Comparison of ENCODE assay signal across 8 cellular contexts in genomic region chr2:71882949-71883472, GRCh38.
DNase-seq lines count a peak whose midpoint lies in the region; ATAC-seq and TF ChIP-seq lines count a peak whose summit lies in the region.

No MANE protein-coding gene starts in this region.

- TF ChIP-seq EP300 in stomach (IDR thresholded peaks at IDR 0.05): no peak

- H3K27me3 Mint-ChIP-seq in CD4-positive, alpha-beta memory T cell: peaks cover 2 to 4% of the 10 kb centered on the region in 2 donors

- no peak overlapping the region for H3K27ac ChIP-seq in stomach
- no peak overlapping the region for H3K27ac ChIP-seq in CD4-positive, alpha-beta memory T cell (ENCODE audit: low read depth, low read length)

- WGBS in stomach, 5 donors: 13 to 30% (median 21%) methylated on average over 7 to 8 of the region's 8 CpGs

- no peak for TF ChIP-seq CTCF in AG09319 (IDR thresholded peaks at IDR 0.05; ENCODE audit: low read depth, low read length)
- TF ChIP-seq CTCF in LNCaP clone FGC (IDR thresholded peaks at IDR 0.05; ENCODE audit: control insufficient read depth, extremely low read depth, insufficient read depth): no peak
- no peak for TF ChIP-seq CTCF in stomach (IDR thresholded peaks at IDR 0.05)

- H3K36me3 ChIP-seq in adipocyte (ENCODE audit: control insufficient read depth, insufficient read depth, low read length, severe bottlenecking) (no peaks in the 10 kb centered on the region), stomach (no peaks in the 10 kb centered on the region)
- H3K36me3 ChIP-seq in CD4-positive, alpha-beta memory T cell (ENCODE audit: insufficient read depth, low read length): no peaks in the 10 kb centered on the region

- H3K27ac Mint-ChIP-seq in CD4-positive, alpha-beta memory T cell: no peak overlapping the region

- H3K4me1 ChIP-seq in adipocyte (ENCODE audit: control insufficient read depth, insufficient read depth, low read length) (peaks cover 46% of the 10 kb centered on the region), stomach (peaks cover 4 to 34% (median 10%) of the 10 kb centered on the region in 4 donors)
- H3K4me1 ChIP-seq in CD4-positive, alpha-beta memory T cell (ENCODE audit: insufficient read depth, low read length): no peaks in the 10 kb centered on the region

- intact Hi-C loops in stomach (cut with DNase I; ENCODE audit: low total_unique reads): no loop called here
- intact Hi-C loops in CD4-positive, alpha-beta memory T cell (cut with micrococcal nuclease): no loop called here

- CTCF ChIA-PET in CD4-positive, alpha-beta memory T cell (lab: Charles Lee; ENCODE audit: partially characterized antibody): no interaction called here

- H3K27me3 ChIP-seq in adipocyte (replicated peaks; ENCODE audit: control insufficient read depth, insufficient read depth, low read length) (no peaks in the 10 kb centered on the region), stomach (no peaks in the 10 kb centered on the region)
- no peaks in the 10 kb centered on the region for H3K27me3 ChIP-seq in CD4-positive, alpha-beta memory T cell (ENCODE audit: insufficient read depth, low read length)

- no peak for TF ChIP-seq POLR2A in stomach (IDR thresholded peaks at IDR 0.05)

- H3K9ac ChIP-seq in adipocyte (ENCODE audit: low read length): peak overlapping the region; percentile 0

- H3K4me3 ChIP-seq in LNCaP clone FGC (ENCODE audit: low read depth, low read length) (no peak overlapping the region), adipocyte (ENCODE audit: low read length) (no peak overlapping the region), stomach (no peak overlapping the region)
- no peak overlapping the region for H3K4me3 ChIP-seq in CD4-positive, alpha-beta memory T cell (ENCODE audit: low read length in 2 of 2)

- POLR2A ChIA-PET in CD4-positive, alpha-beta memory T cell (lab: Charles Lee; ENCODE audit: partially characterized antibody): no interaction called here

- peak; percentile 90 for DNase-seq in AG09319 (ENCODE audit: extremely low read depth, low read depth)
- DNase-seq in LNCaP clone FGC (ENCODE audit: low read depth): peak; percentile 7
- DNase-seq in adipocyte (ENCODE audit: low read depth): peak; percentile 93
- DNase-seq in hippocampal formation (lab: John Stamatoyannopoulos, UW): peak; percentile 50 to 64
- peak; percentile 46 for DNase-seq in stomach
- no peak for DNase-seq in NCI-H128 (lab: John Stamatoyannopoulos, UW; ENCODE audit: unreplicated experiment)
- no peak for DNase-seq in CD4-positive, alpha-beta memory T cell

- H3K36me3 Mint-ChIP-seq in CD4-positive, alpha-beta memory T cell: no peaks in the 10 kb centered on the region

- peaks cover 0 to 4% (median 2%) of the 10 kb centered on the region in 8 donors for H3K9me3 Mint-ChIP-seq in CD4-positive, alpha-beta memory T cell

- H3K4me1 Mint-ChIP-seq in CD4-positive, alpha-beta memory T cell: no peaks in the 10 kb centered on the region

- no peak overlapping the region for H3K4me3 Mint-ChIP-seq in CD4-positive, alpha-beta memory T cell

- ATAC-seq in HG02884 (IDR thresholded peaks at IDR 0.05; ENCODE audit: unreplicated experiment): no peak

- H3K9me3 ChIP-seq in adipocyte (ENCODE audit: control insufficient read depth, low read length): peaks cover 20% of the 10 kb centered on the region
- peaks cover 0 to 10% (median 5%) of the 10 kb centered on the region in 4 donors for H3K9me3 ChIP-seq in stomach
- no peaks in the 10 kb centered on the region for H3K9me3 ChIP-seq in CD4-positive, alpha-beta memory T cell (ENCODE audit: control insufficient read depth in 1 of 2, low read length in 2 of 2)

Comparison
In these comparisons a context has a peak if more than half of its experiments do, and no peak if none do; other contexts are left out.
1. DNase-seq: peak in AG09319 (single experiment), LNCaP clone FGC (single experiment), adipocyte (single experiment), hippocampal formation (2 of 2) and stomach (single experiment); none in NCI-H128 (single experiment) and CD4-positive, alpha-beta memory T cell (0 of 5).